10 cellular contexts compared by ENCODE assay signal in genomic region chr4:84493092-84493850, GRCh38. TPM values are rescaled to one million over a fixed set of nuclear protein-coding genes. Genes with fewer than 3 reads are reported as not detected.
A peak's percentile ranks its signal among the peaks of the same experiment; 100 is the strongest.
DNase-seq lines count a peak whose midpoint lies in the region; ATAC-seq and TF ChIP-seq lines count a peak whose summit lies in the region.
"Had no signal": no experiment of that assay in that cellular context is flagged by ENCODE, and none has a peak within 500 bp of the region (broad histone marks: within the 10 kb centered on the region; RNA-seq: fewer than 3 reads in every experiment).

No MANE protein-coding gene starts in this region.

- no peak overlapping the region for H2AFZ ChIP-seq in neural progenitor cell (replicated peaks)

- DNase-seq in EH (ENCODE audit: low read depth) (peak; percentile 34), NCI-H510A treated with DMSO at 0.1 percent for 48 hours (lab: John Stamatoyannopoulos, UW) (peak; percentile 32), esophagus muscularis mucosa (ENCODE audit: extremely low spot score) (no peak), neural progenitor cell (ENCODE audit: low spot score) (peak; percentile 90), GM13977 (ENCODE audit: low spot score) (no peak), SIG-M5 treated with dmso at 0.1 percent for 504 hours (lab: John Stamatoyannopoulos, UW; ENCODE audit: unreplicated experiment) (no peak), immature natural killer cell (no peak)
- DNase-seq: SJCRH30 had no signal

- in situ Hi-C loops in GM13977 (cut with MboI; ENCODE audit: low pct_unique_long_range_greater_than_20kb, low sequenced_read_pairs, unreplicated experiment) = no loop called here

- H3K79me2 ChIP-seq in neural progenitor cell (ENCODE audit: low read depth) = no peaks in the 10 kb centered on the region

- H3K9me3 ChIP-seq in esophagus muscularis mucosa = no peaks in the 10 kb centered on the region
- no peaks in the 10 kb centered on the region for H3K9me3 ChIP-seq in neural progenitor cell (ENCODE audit: low read depth)
- H3K9me3 ChIP-seq: SJCRH30 had no signal

- H3K36me3 ChIP-seq in esophagus muscularis mucosa (peaks cover 0 to 36% (median 13%) of the 10 kb centered on the region in 4 donors), neural progenitor cell (no peaks in the 10 kb centered on the region)

- H3K27me3 Mint-ChIP-seq in neural progenitor cell (ENCODE audit: insufficient read depth, low read depth) (peaks cover 76% of the 10 kb centered on the region), immature natural killer cell (ENCODE audit: low read depth in 3 of 3) (peaks cover 26 to 50% (median 49%) of the 10 kb centered on the region in 3 donors)

- H3K27ac Mint-ChIP-seq in neural progenitor cell = no peak overlapping the region
- no peak overlapping the region for H3K27ac Mint-ChIP-seq in immature natural killer cell

- H3K4me3 ChIP-seq in esophagus muscularis mucosa (peak overlapping the region; percentile 81 to 92 (median 87)), neural progenitor cell (peak overlapping the region; percentile 38)
- H3K4me3 ChIP-seq: SJCRH30 had no signal

- H3K4me1 ChIP-seq in esophagus muscularis mucosa (peaks cover 16 to 76% (median 51%) of the 10 kb centered on the region in 4 donors), neural progenitor cell (peaks cover 35% of the 10 kb centered on the region)
- H3K4me1 ChIP-seq: SJCRH30 had no signal

- H3K4me3 Mint-ChIP-seq in neural progenitor cell (peak overlapping the region; percentile 82), immature natural killer cell (peak overlapping the region in 1 of 5 donors; percentile 27)

- H3K9ac ChIP-seq in neural progenitor cell = no peak overlapping the region

- peaks cover 80% of the 10 kb centered on the region for H4K20me1 ChIP-seq in neural progenitor cell (ENCODE audit: low read depth)

- H3K27me3 ChIP-seq in esophagus muscularis mucosa (peaks cover 0 to 58% (median 3%) of the 10 kb centered on the region in 4 donors), neural progenitor cell (peaks cover 100% of the 10 kb centered on the region)
- H3K27me3 ChIP-seq: SJCRH30 had no signal

- H3K4me1 Mint-ChIP-seq in neural progenitor cell = peaks cover 39% of the 10 kb centered on the region
- peaks cover 0 to under 1% of the 10 kb centered on the region in 2 donors for H3K4me1 Mint-ChIP-seq in immature natural killer cell

- H3K4me2 ChIP-seq in neural progenitor cell = peak overlapping the region; percentile 78

- H3K27ac ChIP-seq in esophagus muscularis mucosa (replicated peaks in 1 of 4) = peak overlapping the region; percentile 92 to 98 (median 96)
- H3K27ac ChIP-seq in neural progenitor cell = no peak overlapping the region
- H3K27ac ChIP-seq: SJCRH30 had no signal

- no peak for TF ChIP-seq CTCF in esophagus muscularis mucosa (IDR thresholded peaks at IDR 0.05)
- peak; percentile 44 for TF ChIP-seq CTCF in neural progenitor cell (IDR thresholded peaks at IDR 0.05)
- no peak for TF ChIP-seq CTCF in GM13977 (IDR thresholded peaks at IDR 0.05; ENCODE audit: extremely low read depth, insufficient read depth, missing control alignments)

- TF ChIP-seq POLR2A in esophagus muscularis mucosa (IDR thresholded peaks at IDR 0.05; ENCODE audit: low read depth) = no peak

- H3F3A ChIP-seq in neural progenitor cell (ENCODE audit: low read depth) = peaks cover 52% of the 10 kb centered on the region

- no peak for TF ChIP-seq EP300 in esophagus muscularis mucosa (IDR thresholded peaks at IDR 0.05)

- H3K36me3 Mint-ChIP-seq in neural progenitor cell = no peaks in the 10 kb centered on the region
- H3K36me3 Mint-ChIP-seq in immature natural killer cell = peaks cover 0 to 4% (median 0%) of the 10 kb centered on the region in 3 donors

- WGBS in esophagus muscularis mucosa = 9% methylated on average over 25 of the region's 62 CpGs

- no peak for ATAC-seq in HG02870 (IDR thresholded peaks at IDR 0.05; ENCODE audit: unreplicated experiment)

- intact Hi-C loops in esophagus muscularis mucosa (cut with DNase I) = no loop called here

- H3K9me3 Mint-ChIP-seq in neural progenitor cell (no peaks in the 10 kb centered on the region), immature natural killer cell (peaks cover 8 to 46% (median 23%) of the 10 kb centered on the region in 6 donors)

RNA-seq across cellular contexts. Expression of gene NKX6-1, which starts 5.8 kb away (rescaled TPM):
- total RNA-seq in esophagus muscularis mucosa (100 to 1,000 TPM in 1 of 4 donors, 10 to 100 TPM in 3; 48.2 to 115 (median 75.4) TPM), neural progenitor cell (ENCODE audit: low replicate concordance) (0.79 and 1.1 TPM in 2 replicates)
- not detected for polyA plus RNA-seq in immature natural killer cell
- total RNA-seq: renal cortical epithelial cell had no signal

Comparison
In these comparisons a context has a peak if more than half of its experiments do, and no peak if none do; other contexts are left out.
1. DNase-seq: peak in EH (single experiment), NCI-H510A treated with DMSO at 0.1 percent for 48 hours (single experiment) and neural progenitor cell (single experiment); none in esophagus muscularis mucosa (single experiment), GM13977 (single experiment), SIG-M5 treated with dmso at 0.1 percent for 504 hours (single experiment) and immature natural killer cell (0 of 3).
2. RNA of gene NKX6-1, which starts 5.8 kb away (total RNA-seq): 48.2 to 115 TPM in esophagus muscularis mucosa; 0.79 to 1.1 TPM in neural progenitor cell; every median in the first group is over 10 times any median in the second.